In the genomic region with DNA sequence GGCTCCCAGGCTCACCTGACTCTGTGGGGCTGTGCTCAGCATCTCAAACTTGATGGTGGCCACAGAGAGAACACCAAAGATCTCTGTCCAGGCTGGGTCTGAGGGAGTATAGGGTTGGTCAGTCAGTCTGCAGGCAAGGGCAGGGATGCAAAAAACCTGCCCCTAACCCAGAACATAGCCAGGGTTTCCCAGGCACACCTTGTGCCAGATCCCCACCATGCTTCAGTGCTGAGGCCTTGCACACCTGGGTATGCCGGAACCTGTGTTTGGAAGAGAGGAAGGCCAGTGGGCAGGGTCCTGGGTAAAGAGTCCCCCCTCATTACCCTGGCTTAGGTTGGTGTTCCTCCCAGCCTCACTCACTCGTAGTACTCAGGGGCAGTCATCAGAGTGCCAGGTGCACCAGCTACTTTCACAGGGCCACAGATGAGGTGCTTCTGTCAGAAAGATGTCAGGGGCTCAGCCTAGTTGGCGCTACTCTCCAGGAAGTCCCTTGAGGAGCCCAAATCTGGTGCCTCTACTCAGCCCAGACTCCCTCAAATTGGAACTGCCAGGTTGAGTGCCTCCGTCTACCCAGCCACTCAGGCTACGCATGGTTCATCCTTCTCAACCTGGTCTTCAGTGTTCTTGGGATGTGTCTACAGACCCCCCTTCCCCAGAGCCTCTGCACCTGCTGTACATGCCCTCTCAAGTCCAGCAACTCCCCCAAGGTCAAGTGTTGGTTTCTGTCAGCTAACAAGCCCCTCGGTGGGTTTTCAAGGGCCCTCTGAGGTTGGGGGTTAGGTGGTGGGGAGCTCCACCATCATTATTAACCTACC, we compare ENCODE assay signal across 13 cellular contexts. TPM values are rescaled to one million over a fixed set of nuclear protein-coding genes. Genes with fewer than 3 reads are reported as not detected.
DNase-seq lines count a peak whose midpoint lies in the region; ATAC-seq, FAIRE-seq and TF ChIP-seq lines count a peak whose summit lies in the region.
"Had no signal": no experiment of that assay in that cellular context is flagged by ENCODE, and none has a peak within 500 bp of the region (broad histone marks: within the 10 kb centered on the region; RNA-seq: fewer than 3 reads in every experiment).

No MANE protein-coding gene starts in this region.

- peaks cover 18% of the 10 kb centered on the region for H3K36me3 Mint-ChIP-seq in T-cell

- POLR2A ChIA-PET in T-cell (lab: Charles Lee) = interaction anchor here (1.1 to 1.5 kb wide), 2 partner anchors 9 to 13 kb away, joined by 3 to 4 read pairs; a partner anchor contains a TSS

- H3K27me3 Mint-ChIP-seq in T-cell = no peaks in the 10 kb centered on the region

- H3K4me3 Mint-ChIP-seq in T-cell = peak overlapping the region; percentile 90 to 93 (median 91)

- no peak for TF ChIP-seq CTCF in 22Rv1 (IDR thresholded peaks at IDR 0.05)
- TF ChIP-seq CTCF in fibroblast of the aortic adventitia (IDR thresholded peaks at IDR 0.05; ENCODE audit: insufficient read depth, low read length) = no peak
- no peak for TF ChIP-seq CTCF in esophagus muscularis mucosa (IDR thresholded peaks at IDR 0.05)

- CTCF ChIA-PET in T-cell (lab: Charles Lee) = interaction anchor here in 1 of 2 donors (1.5 kb wide), 1 partner anchor 10 kb away, joined by 9 read pairs; a partner anchor contains a TSS

- H3K36me3 ChIP-seq in esophagus muscularis mucosa = peaks cover 17 to 52% (median 50%) of the 10 kb centered on the region in 4 donors

- TF ChIP-seq EP300 in esophagus muscularis mucosa (IDR thresholded peaks at IDR 0.05) = no peak

- H3K4me1 ChIP-seq in esophagus muscularis mucosa = peaks cover 41 to 59% (median 51%) of the 10 kb centered on the region in 4 donors

- H3K4me3 ChIP-seq in fibroblast of the aortic adventitia (ENCODE audit: low read depth, low read length) = peak overlapping the region; percentile 80
- no peak overlapping the region for H3K4me3 ChIP-seq in esophagus muscularis mucosa
- H3K4me3 ChIP-seq: lung had no signal

- DNase-seq in GM12891 (ENCODE audit: insufficient read length, low spot score) = no peak
- no peak for DNase-seq in T-cell
- DNase-seq in fibroblast of the aortic adventitia (ENCODE audit: low read depth) = no peak
- DNase-seq in COLO668 (lab: John Stamatoyannopoulos, UW; ENCODE audit: unreplicated experiment) = no peak
- DNase-seq in T-helper 9 cell = no peak
- DNase-seq in esophagus muscularis mucosa (ENCODE audit: extremely low spot score) = no peak

- 85% methylated on average over 6 of the region's 6 CpGs for WGBS in esophagus muscularis mucosa

- intact Hi-C loops in esophagus muscularis mucosa (cut with DNase I) = no loop called here

- no peaks in the 10 kb centered on the region for H3K27me3 ChIP-seq in esophagus muscularis mucosa
- H3K27me3 ChIP-seq: cardiac muscle cell, foreskin keratinocyte had no signal

- H3K27ac Mint-ChIP-seq in T-cell = peak overlapping the region; percentile 61 to 66

- peaks cover 36 to 43% (median 38%) of the 10 kb centered on the region in 3 donors for H3K4me1 Mint-ChIP-seq in T-cell

- H3K9me3 ChIP-seq in esophagus muscularis mucosa = no peaks in the 10 kb centered on the region

- ATAC-seq in T-cell (replicated peaks in 1 of 4) (no peak), GM19397 (IDR thresholded peaks at IDR 0.05; ENCODE audit: unreplicated experiment) (no peak)

- no peak for FAIRE-seq in GM12891 (lab: Jason Lieb, UNC)
- FAIRE-seq: urothelium cell line had no signal

- H3K27ac ChIP-seq in 22Rv1 (peak overlapping the region; percentile 98), esophagus muscularis mucosa (replicated peaks in 1 of 4) (peak overlapping the region in 1 of 4 donors; percentile 100)
- H3K27ac ChIP-seq: cardiac muscle cell, foreskin keratinocyte, SK-N-MC had no signal

- H3K9me3 Mint-ChIP-seq in T-cell = no peaks in the 10 kb centered on the region

- no peak; the same call in none of the 2 replicates for TF ChIP-seq POLR2A in GM12891 (IDR thresholded peaks at IDR 0.05; ENCODE audit: low read depth, low read length)
- TF ChIP-seq POLR2A in esophagus muscularis mucosa (IDR thresholded peaks at IDR 0.05; ENCODE audit: low read depth) = no peak

TF ChIP-seq in GM12891, 5 proteins besides CTCF, POLR2A, EP300 and RAD21:
- no peak for TF ChIP-seq PAX5 (IDR thresholded peaks at IDR 0.05; ENCODE audit: insufficient read depth, low read length, severe bottlenecking)
- no peak for TF ChIP-seq SPI1 (IDR thresholded peaks at IDR 0.05; ENCODE audit: low read depth, low read length)
- TF ChIP-seq POU2F2 (IDR thresholded peaks at IDR 0.05; ENCODE audit: low read depth, low read length) = no peak; the same call in 1 of the 2 replicates
- no peak for TF ChIP-seq TAF1 (IDR thresholded peaks at IDR 0.05; ENCODE audit: low read depth, low read length)
- TF ChIP-seq POLR2AphosphoS5 (IDR thresholded peaks at IDR 0.05; ENCODE audit: low read depth, low read length) = peak; percentile 66; the same call in 1 of the 2 replicates

RNA-seq across cellular contexts. Expression of a gene that starts 1.8 kb away (rescaled TPM):
- 22.2 TPM for polyA plus RNA-seq in GM12891 (2012; ENCODE audit: low read depth, missing spikeins)
- 10 to 100 TPM; 20.8 to 35.1 (median 30.3) TPM for total RNA-seq in T-cell
- total RNA-seq in fibroblast of the aortic adventitia (ENCODE audit: low replicate concordance) = 32.6 and 46.4 TPM in 2 replicates
- 10 to 100 TPM; 12.4 to 31.5 (median 20.1) TPM for total RNA-seq in esophagus muscularis mucosa

RNA-seq across cellular contexts. Expression of a gene that starts 5.3 kb away (rescaled TPM):
- polyA plus RNA-seq in GM12891 (2012; ENCODE audit: low read depth, missing spikeins) = 105 TPM
- total RNA-seq in T-cell (10 to 100 TPM; 62.8 to 92.1 (median 78.1) TPM), fibroblast of the aortic adventitia (ENCODE audit: low replicate concordance) (22.1 and 41.0 TPM in 2 replicates), esophagus muscularis mucosa (100 to 1,000 TPM in 3 of 4 donors, 10 to 100 TPM in 1; 90.9 to 142 (median 116) TPM)

RNA-seq across cellular contexts. Expression of a gene that starts 9.4 kb away (rescaled TPM):
- polyA plus RNA-seq in GM12891 (2012; ENCODE audit: low read depth, missing spikeins) = 126 TPM
- total RNA-seq in T-cell = 100 to 1,000 TPM; 204 to 300 (median 293) TPM
- total RNA-seq in fibroblast of the aortic adventitia (ENCODE audit: low replicate concordance) = 65.4 and 99.8 TPM in 2 replicates
- 100 to 1,000 TPM in 1 of 4 donors, 10 to 100 TPM in 3; 77.2 to 101 (median 89.0) TPM for total RNA-seq in esophagus muscularis mucosa

RNA-seq across cellular contexts. Expression of a gene that starts 12.6 kb away (rescaled TPM):
- polyA plus RNA-seq in GM12891 (2012; ENCODE audit: low read depth, missing spikeins) = 251 TPM
- 100 to 1,000 TPM; 110 to 160 (median 149) TPM for total RNA-seq in T-cell
- 313 and 402 TPM in 2 replicates for total RNA-seq in fibroblast of the aortic adventitia (ENCODE audit: low replicate concordance)
- 100 to 1,000 TPM in 3 of 4 donors, 10 to 100 TPM in 1; 71.0 to 174 (median 123) TPM for total RNA-seq in esophagus muscularis mucosa

RNA-seq across cellular contexts. Expression of a gene that starts 26.6 kb away (rescaled TPM):
- polyA plus RNA-seq in GM12891 (2012; ENCODE audit: low read depth, missing spikeins) = 17.9 TPM
- total RNA-seq in T-cell (10 to 100 TPM; 40.4 to 79.0 (median 73.6) TPM), fibroblast of the aortic adventitia (ENCODE audit: low replicate concordance) (22.2 and 49.1 TPM in 2 replicates), esophagus muscularis mucosa (10 to 100 TPM; 25.3 to 46.4 (median 35.2) TPM)
